14 cellular contexts compared by ENCODE assay signal in genomic region chr2:40282428-40282827, GRCh38.
A peak's percentile ranks its signal among the peaks of the same experiment; 100 is the strongest.
DNase-seq lines count a peak whose midpoint lies in the region; ATAC-seq and TF ChIP-seq lines count a peak whose summit lies in the region.
"Had no signal": no experiment of that assay in that cellular context is flagged by ENCODE, and none has a peak within 500 bp of the region (broad histone marks: within the 10 kb centered on the region; RNA-seq: fewer than 3 reads in every experiment).

No MANE protein-coding gene starts in this region.

- POLR2A ChIA-PET in GM10248 (lab: Yijun Ruan, JAX): no interaction called here

- intact Hi-C loops in dorsolateral prefrontal cortex (cut with DNase I) (no loop called here), ovary (cut with DNase I) (no loop called here)

- H3K4me1 ChIP-seq in ovary (ENCODE audit: insufficient read depth): peaks cover 6% of the 10 kb centered on the region

- H3K4me3 ChIP-seq in GM06990 (replicated peaks; ENCODE audit: low read depth, low read length): peak overlapping the region; percentile 13
- H3K4me3 ChIP-seq in dorsolateral prefrontal cortex: peak overlapping the region in 35 of 59 donors; percentile 1 to 41 (median 23)
- peak overlapping the region; percentile 11 for H3K4me3 ChIP-seq in ovary
- H3K4me3 ChIP-seq: mucosa of descending colon, SJSA1 had no signal

- H3K36me3 ChIP-seq in GM06990 (ENCODE audit: control insufficient read depth, insufficient read depth, low read length): no peaks in the 10 kb centered on the region
- H3K36me3 ChIP-seq in ovary: no peaks in the 10 kb centered on the region
- H3K36me3 ChIP-seq: SJSA1 had no signal

- no peaks in the 10 kb centered on the region for H3K27me3 ChIP-seq in GM06990 (replicated peaks; ENCODE audit: control insufficient read depth, insufficient read depth, low read length)
- H3K27me3 ChIP-seq in dorsolateral prefrontal cortex: no peaks in the 10 kb centered on the region
- H3K27me3 ChIP-seq in ovary: no peaks in the 10 kb centered on the region
- H3K27me3 ChIP-seq: SJSA1 had no signal

- TF ChIP-seq EP300 in ovary (IDR thresholded peaks at IDR 0.05): no peak

- peak; percentile 45 for ATAC-seq in HG02798 (IDR thresholded peaks at IDR 0.05; ENCODE audit: poor library complexity, unreplicated experiment)
- ATAC-seq: mucosa of descending colon had no signal

- CTCF ChIA-PET in GM10248 (lab: Yijun Ruan, JAX): interaction anchor here (1.3 to 4.0 kb wide), 3 partner anchors 7 to 369 kb away, joined by 3 to 14 read pairs (median 4); no protein-coding TSS in a partner anchor

- H3K27ac ChIP-seq in dorsolateral prefrontal cortex (peak overlapping the region in 37 of 59 donors; percentile 0 to 78 (median 46)), ovary (peak overlapping the region in 1 of 2 donors; percentile 30)

- H3K9me3 ChIP-seq in ovary: no peaks in the 10 kb centered on the region
- H3K9me3 ChIP-seq: mucosa of descending colon, SJSA1 had no signal

- DNase-seq in GM06990 (ENCODE audit: extremely low read depth, insufficient read length): peak; percentile 32
- no peak for DNase-seq in dorsolateral prefrontal cortex
- DNase-seq in ovary: no peak
- DNase-seq in GM19238 (ENCODE audit: insufficient read length, low spot score): no peak
- no peak for DNase-seq in NOMO-1 (lab: John Stamatoyannopoulos, UW; ENCODE audit: unreplicated experiment in 2 of 2)
- no peak for DNase-seq in GM10248 (ENCODE audit: extremely low spot score)
- DNase-seq in RPMI8226: no peak
- DNase-seq: activated CD8-positive, alpha-beta memory T cell treated with anti-CD3 and anti-CD28 coated beads, Interleukin-2, amount 50 U/mL, for 4 hours; Calu3; effector CD8-positive, alpha-beta T cell; H7; mucosa of descending colon had no signal

- no peak for TF ChIP-seq POLR2A in ovary (IDR thresholded peaks at IDR 0.05)

- WGBS in ovary, 3 donors: 17 to 37% (median 24%) methylated on average over 7 of the region's 7 CpGs

- no peak for TF ChIP-seq CTCF in GM06990 (IDR thresholded peaks at IDR 0.05; ENCODE audit: insufficient read depth, low read length, poor library complexity, severe bottlenecking)
- TF ChIP-seq CTCF in dorsolateral prefrontal cortex (IDR thresholded peaks at IDR 0.05 in 54 of 56, conservative IDR thresholded peaks at IDR 0.05 in 2 of 56; ENCODE audit: low read depth in 1 of 56, partially characterized antibody in 56 of 56): no peak
- no peak for TF ChIP-seq CTCF in ovary (IDR thresholded peaks at IDR 0.05)
- no peak for TF ChIP-seq CTCF in GM10248 (IDR thresholded peaks at IDR 0.05; ENCODE audit: control extremely low read depth, extremely low read depth, low read depth, missing control alignments)
